Comparison of ENCODE assay signal across 1 cellular context in genomic region chr15:58576657-58577056, GRCh38.
TF ChIP-seq lines count a peak whose summit lies in the region.

No MANE protein-coding gene starts in this region.

TF ChIP-seq in A549, 52 proteins besides CTCF, POLR2A, EP300 and RAD21 (continued from another document):
- TF ChIP-seq USF2 (IDR thresholded peaks at IDR 0.05) (no peak), HMGXB4 (CRISPR knock-in tag; IDR thresholded peaks at IDR 0.05; ENCODE audit: borderline replicate concordance) (no peak), HDAC2 (IDR thresholded peaks at IDR 0.05) (no peak), ELK1 (IDR thresholded peaks at IDR 0.05; ENCODE audit: low read depth, low read length) (no peak), SREBF2 (IDR thresholded peaks at IDR 0.05) (no peak), KDM5A (IDR thresholded peaks at IDR 0.05) (no peak), HES2 (IDR thresholded peaks at IDR 0.05) (no peak)
